In the genomic region with DNA sequence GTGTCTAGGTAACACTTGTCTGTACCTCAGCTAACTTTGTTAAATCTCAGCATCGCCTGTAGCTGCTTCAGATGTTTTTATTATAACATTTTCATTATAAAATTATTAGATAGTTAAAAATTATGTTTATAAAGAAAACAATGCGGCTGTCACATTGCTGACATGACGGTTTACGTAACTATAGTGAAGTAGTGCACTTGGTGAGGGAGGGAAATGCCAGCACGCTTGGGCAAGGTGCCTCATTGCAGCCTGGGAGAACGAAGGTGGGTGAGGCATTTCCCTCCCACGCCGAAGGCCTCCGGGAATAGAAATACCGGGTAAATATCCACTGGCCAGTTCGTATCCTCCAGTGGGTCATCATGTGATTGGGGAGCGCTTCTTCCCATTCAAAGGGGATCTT, we compare ENCODE assay signal across 22 cellular contexts.
"Had no signal": no experiment of that assay in that cellular context is flagged by ENCODE, and none has a peak within 500 bp of the region (broad histone marks: within the 10 kb centered on the region; RNA-seq: fewer than 3 reads in every experiment).

No MANE protein-coding gene starts in this region.

- H3K27ac ChIP-seq: cardiac muscle cell, epithelial cell of prostate, gastroesophageal sphincter, pancreas, psoas muscle, right atrium auricular region, upper lobe of left lung had no signal

- H3K4me3 Mint-ChIP-seq: activated naive CD8-positive, alpha-beta T cell treated with anti-CD3 and anti-CD28 coated beads, Interleukin-2, amount 50 U/mL, for 24 hours; memory B cell; natural killer cell treated with Interleukin-12 subunit alpha and Interleukin-12 subunit beta and Interleukin-15 and Interleukin-18, amount 100 ng/mL, for 72 hours; T-helper 1 cell treated with Interleukin-12 subunit alpha and Interleukin-12 subunit beta and Interleukin-4 antibody, amounts not matched to agents 30 μg/mL and 1 μg/mL, for 36 hours; WTC11 had no signal

- H3K36me3 ChIP-seq: cardiac muscle cell, gastroesophageal sphincter, pancreas, right atrium auricular region, upper lobe of left lung had no signal

- H3K9me3 Mint-ChIP-seq: activated naive CD8-positive, alpha-beta T cell treated with anti-CD3 and anti-CD28 coated beads, Interleukin-2, amount 50 U/mL, for 24 hours; memory B cell; natural killer cell treated with Interleukin-12 subunit alpha and Interleukin-12 subunit beta and Interleukin-15 and Interleukin-18, amount 100 ng/mL, for 72 hours; T-helper 1 cell treated with Interleukin-12 subunit alpha and Interleukin-12 subunit beta and Interleukin-4 antibody, amounts not matched to agents 30 μg/mL and 1 μg/mL, for 36 hours; WTC11 had no signal

- H3K36me3 Mint-ChIP-seq: memory B cell; natural killer cell treated with Interleukin-12 subunit alpha and Interleukin-12 subunit beta and Interleukin-15 and Interleukin-18, amount 100 ng/mL, for 72 hours; WTC11 had no signal

- H3K9me3 ChIP-seq: gastroesophageal sphincter, pancreas, psoas muscle, right atrium auricular region had no signal

- H3K27ac Mint-ChIP-seq: activated naive CD8-positive, alpha-beta T cell treated with anti-CD3 and anti-CD28 coated beads, Interleukin-2, amount 50 U/mL, for 24 hours; memory B cell; natural killer cell treated with Interleukin-12 subunit alpha and Interleukin-12 subunit beta and Interleukin-15 and Interleukin-18, amount 100 ng/mL, for 72 hours; WTC11 had no signal

- H3K27me3 Mint-ChIP-seq: activated naive CD8-positive, alpha-beta T cell treated with anti-CD3 and anti-CD28 coated beads, Interleukin-2, amount 50 U/mL, for 24 hours; memory B cell had no signal

- H3K4me1 Mint-ChIP-seq: WTC11 had no signal

- H3K4me3 ChIP-seq: cardiac muscle cell, gastroesophageal sphincter, pancreas, psoas muscle, right atrium auricular region, upper lobe of left lung had no signal

- ATAC-seq: activated naive CD8-positive, alpha-beta T cell treated with anti-CD3 and anti-CD28 coated beads, Interleukin-2, amount 50 U/mL, for 24 hours; gastroesophageal sphincter; left ventricle myocardium superior; natural killer cell treated with Interleukin-12 subunit alpha and Interleukin-12 subunit beta and Interleukin-15 and Interleukin-18, amount 100 ng/mL, for 72 hours; pancreas; psoas muscle; WTC11 had no signal

- H3K27me3 ChIP-seq: cardiac muscle cell, gastroesophageal sphincter, right atrium auricular region had no signal

- H3K4me1 ChIP-seq: psoas muscle, right atrium auricular region had no signal

- DNase-seq: activated CD4-positive, alpha-beta T cell treated with anti-CD3 and anti-CD28 coated beads, Interleukin-2, amount 50 U/mL, for 48 hours; activated gamma-delta T cell treated with Interleukin-2 at 50 U/mL for 16 hours; activated naive CD8-positive, alpha-beta T cell treated with anti-CD3 and anti-CD28 coated beads, Interleukin-2, amount 50 U/mL, for 24 hours; activated T-cell treated with anti-CD3 and anti-CD28 coated beads, Interleukin-2, amount 50 U/mL, for 1 hour; cortex of kidney; head of caudate nucleus; hypothalamus; left ventricle myocardium superior; pancreas; psoas muscle; stimulated activated CD4-positive, alpha-beta T cell treated with anti-CD3 and anti-CD28 coated beads, Interleukin-4, amount 100 ng/mL, for 24 hours; stimulated activated naive CD4-positive, alpha-beta T cell treated with Interleukin-2 at 50 U/mL for 16 hours; T1000 had no signal
